In genomic region chr11:130798801-130799200, GRCh38 we compare ENCODE assay signal across 13 cellular contexts.
A peak's percentile ranks its signal among the peaks of the same experiment; 100 is the strongest.
DNase-seq lines count a peak whose midpoint lies in the region; ATAC-seq, FAIRE-seq and TF ChIP-seq lines count a peak whose summit lies in the region.
"Had no signal": no experiment of that assay in that cellular context is flagged by ENCODE, and none has a peak within 500 bp of the region (broad histone marks: within the 10 kb centered on the region; RNA-seq: fewer than 3 reads in every experiment).

No MANE protein-coding gene starts in this region.

- peak overlapping the region; percentile 49 for H3K27ac ChIP-seq in SJCRH30
- H3K27ac ChIP-seq in foreskin keratinocyte, result peak overlapping the region; percentile 85
- H3K27ac ChIP-seq in caudate nucleus (ENCODE audit: low read depth, low read length), result no peak overlapping the region
- H3K27ac ChIP-seq: BLaER1 treated with 17β-estradiol and CSF1 and Interleukin-3, amounts not matched to agents 10 nM and 100 nM had no signal

- ATAC-seq in foreskin keratinocyte, result no peak
- ATAC-seq: K562 had no signal

- H3K4me1 ChIP-seq in SJCRH30 (peaks cover 21% of the 10 kb centered on the region), foreskin keratinocyte (peaks cover 11% of the 10 kb centered on the region)

- no peak for FAIRE-seq in D721Med (lab: Jason Lieb, UNC)
- FAIRE-seq: GM18507, K562 had no signal

- DNase-seq in HT1080 (ENCODE audit: low read depth) (peak; percentile 23), SJCRH30 (no peak), foreskin keratinocyte (no peak), D721Med (ENCODE audit: insufficient read length, low spot score) (no peak), NCI-H2227 (lab: John Stamatoyannopoulos, UW; ENCODE audit: unreplicated experiment) (no peak), caudate nucleus (lab: John Stamatoyannopoulos, UW) (no peak)
- no peak for DNase-seq in activated CD4-positive, alpha-beta T cell treated with anti-CD3 and anti-CD28 coated beads for 1 hour
- DNase-seq: NCI-H1092, NCI-H1694 treated with DMSO at 0.1 percent for 48 hours, NCI-H774 had no signal

- no peaks in the 10 kb centered on the region; the same call in 1 of the 2 replicates for H3K9me3 ChIP-seq in SJCRH30 (replicated peaks)

- no peaks in the 10 kb centered on the region for H3K27me3 ChIP-seq in SJCRH30
- H3K27me3 ChIP-seq in foreskin keratinocyte, result no peaks in the 10 kb centered on the region
- H3K27me3 ChIP-seq: BLaER1 treated with 17β-estradiol and CSF1 and Interleukin-3, amounts not matched to agents 10 nM and 100 nM had no signal

- TF ChIP-seq CTCF in foreskin keratinocyte (conservative IDR thresholded peaks at IDR 0.05), result no peak
- no peak for TF ChIP-seq CTCF in D721Med (IDR thresholded peaks at IDR 0.05; ENCODE audit: insufficient read depth, missing control alignments)

- H3K4me3 ChIP-seq in SJCRH30, result no peak overlapping the region
- H3K4me3 ChIP-seq: BLaER1 treated with 17β-estradiol and CSF1 and Interleukin-3, amounts not matched to agents 10 nM and 100 nM; K562 had no signal

- H3K36me3 ChIP-seq in SJCRH30, result no peaks in the 10 kb centered on the region
- H3K36me3 ChIP-seq: BLaER1 treated with 17β-estradiol and CSF1 and Interleukin-3, amounts not matched to agents 10 nM and 100 nM had no signal
